ENCODE assay signal across 13 cellular contexts in genomic region chr6:33061987-33062386, GRCh38. TPM values are rescaled to one million over a fixed set of nuclear protein-coding genes. Genes with fewer than 3 reads are reported as not detected.
DNase-seq lines count a peak whose midpoint lies in the region; ATAC-seq, FAIRE-seq and TF ChIP-seq lines count a peak whose summit lies in the region.
"Had no signal": no experiment of that assay in that cellular context is flagged by ENCODE, and none has a peak within 500 bp of the region (broad histone marks: within the 10 kb centered on the region; RNA-seq: fewer than 3 reads in every experiment).

No MANE protein-coding gene starts in this region.

- ATAC-seq in HG03565 (IDR thresholded peaks at IDR 0.05; ENCODE audit: unreplicated experiment) (peak; percentile 53), GM19035 (IDR thresholded peaks at IDR 0.05; ENCODE audit: unreplicated experiment) (no peak), GM21825 (IDR thresholded peaks at IDR 0.05; ENCODE audit: unreplicated experiment) (no peak)
- ATAC-seq: esophagus mucosa had no signal

- peak; percentile 74 for FAIRE-seq in GM12892 (lab: Jason Lieb, UNC)

- DNase-seq in GM12892 (ENCODE audit: insufficient read length) (no peak), SKM-1 (lab: John Stamatoyannopoulos, UW; ENCODE audit: unreplicated experiment) (peak; percentile 12), medulla oblongata (ENCODE audit: extremely low spot score) (peak; percentile 76), NCI-H524 (lab: John Stamatoyannopoulos, UW) (no peak), NCI-H2107 treated with DMSO at 0.1 percent for 48 hours (lab: John Stamatoyannopoulos, UW; ENCODE audit: unreplicated experiment) (no peak)
- DNase-seq: activated CD4-positive, CD25-positive, alpha-beta regulatory T cell treated with anti-CD3 and anti-CD28 coated beads, Interleukin-2, amount 50 U/mL, for 72 hours; activated naive CD8-positive, alpha-beta T cell treated with anti-CD3 and anti-CD28 coated beads, Interleukin-2, amount 10 ng/mL, durations not matched to agents 7 days and 5 days; mammary epithelial cell; right lobe of liver had no signal

- TF ChIP-seq POLR2A in GM12892 (IDR thresholded peaks at IDR 0.05; ENCODE audit: low read depth, low read length), result no peak

RNA-seq across cellular contexts. Expression of gene HLA-DPA1, which starts 11.5 kb away (rescaled TPM):
- polyA plus RNA-seq in GM12892 (2012; ENCODE audit: missing spikeins), result 1,233 TPM

RNA-seq across cellular contexts. Expression of gene HLA-DPB1, which starts 13.8 kb away (rescaled TPM):
- 455 TPM for polyA plus RNA-seq in GM12892 (2012; ENCODE audit: missing spikeins)

RNA-seq across cellular contexts. Expression of gene HLA-DOA, which starts 52.6 kb away (rescaled TPM):
- polyA plus RNA-seq in GM12892 (2012; ENCODE audit: missing spikeins), result 84.4 TPM

Comparison
In these comparisons a context has a peak if more than half of its experiments do, and no peak if none do; other contexts are left out.
1. DNase-seq: peak in SKM-1 (single experiment) and medulla oblongata (single experiment); none in GM12892 (single experiment), NCI-H524 (0 of 2) and NCI-H2107 treated with DMSO at 0.1 percent for 48 hours (single experiment).